ENCODE assay signal across 9 cellular contexts in the genomic region with DNA sequence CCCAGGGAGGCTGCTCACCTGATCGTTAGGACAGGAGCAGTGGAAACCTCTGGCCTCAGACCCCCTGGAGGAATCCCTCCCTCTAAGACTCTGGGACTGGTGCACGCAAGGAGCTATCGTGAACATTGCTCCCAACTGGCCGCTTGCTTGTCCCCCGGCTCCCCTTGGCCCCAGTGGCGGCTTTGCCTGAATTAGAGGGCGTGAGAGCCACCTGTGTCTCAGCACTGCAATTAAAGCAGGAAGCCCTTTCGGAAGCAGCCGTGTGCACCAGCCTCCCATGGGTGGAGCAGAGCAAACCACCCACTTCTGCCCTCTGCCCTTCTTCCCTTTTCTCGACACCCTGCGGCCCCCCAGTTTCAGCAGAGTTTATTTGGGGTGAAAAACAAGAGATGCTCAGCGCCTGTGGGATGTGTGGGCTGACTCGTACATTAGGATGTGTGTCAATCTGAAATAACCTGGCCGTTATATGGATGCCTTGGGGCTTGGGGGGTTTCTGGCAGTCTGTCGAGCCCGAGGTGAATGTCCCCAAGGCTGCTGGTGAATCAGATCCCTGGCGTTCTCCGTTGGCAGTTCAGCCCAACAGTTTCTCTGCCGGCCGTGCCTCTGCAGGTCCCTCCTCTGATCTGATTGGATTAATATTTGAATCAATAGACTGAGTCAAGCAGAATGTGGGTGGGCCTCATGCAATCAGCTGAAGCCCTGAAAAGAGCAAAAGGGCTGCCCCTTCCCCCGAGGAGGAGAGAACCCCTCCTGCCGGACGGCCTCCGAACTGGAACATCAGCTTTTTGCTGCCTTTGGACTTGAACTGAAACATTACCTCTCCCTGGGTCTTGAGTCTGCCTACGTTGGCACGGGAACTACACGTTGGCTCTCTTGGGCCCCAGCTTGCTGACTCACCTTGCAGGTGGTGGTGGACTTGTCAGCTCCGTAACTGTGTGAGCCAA. TPM values are rescaled to one million over a fixed set of nuclear protein-coding genes. Genes with fewer than 3 reads are reported as not detected.
DNase-seq lines count a peak whose midpoint lies in the region; ATAC-seq and TF ChIP-seq lines count a peak whose summit lies in the region.
"Had no signal": no experiment of that assay in that cellular context is flagged by ENCODE, and none has a peak within 500 bp of the region (broad histone marks: within the 10 kb centered on the region; RNA-seq: fewer than 3 reads in every experiment).

No MANE protein-coding gene starts in this region.

- ATAC-seq in Right ventricle myocardium inferior (no peak), upper lobe of right lung (peak; percentile 65)

- no peak for TF ChIP-seq POLR2A in uterus (IDR thresholded peaks at IDR 0.05)

- H3K36me3 ChIP-seq in upper lobe of right lung (no peaks in the 10 kb centered on the region), uterus (no peaks in the 10 kb centered on the region)

- H3K9me3 ChIP-seq in upper lobe of right lung (no peaks in the 10 kb centered on the region), uterus (no peaks in the 10 kb centered on the region)

- peak overlapping the region; percentile 2 for H3K4me3 ChIP-seq in upper lobe of right lung
- no peak overlapping the region for H3K4me3 ChIP-seq in uterus

- DNase-seq in Right ventricle myocardium inferior (ENCODE audit: missing footprints), result peak; percentile 57
- no peak for DNase-seq in cardiac septum (ENCODE audit: low spot score)
- DNase-seq in NCI-H526 (lab: John Stamatoyannopoulos, UW), result peak; percentile 18 to 57
- peak; percentile 45 for DNase-seq in activated T-cell treated with anti-CD3 and anti-CD28 coated beads for 48 hours (ENCODE audit: low read depth)
- peak; percentile 47 for DNase-seq in medulla oblongata (ENCODE audit: extremely low spot score)
- no peak for DNase-seq in upper lobe of right lung
- DNase-seq in Ammon's horn (ENCODE audit: low spot score), result no peak
- no peak for DNase-seq in uterus

- peaks cover 32% of the 10 kb centered on the region for H3K4me1 ChIP-seq in upper lobe of right lung
- H3K4me1 ChIP-seq in uterus, result no peaks in the 10 kb centered on the region

- H3K27me3 ChIP-seq in upper lobe of right lung (no peaks in the 10 kb centered on the region), uterus (no peaks in the 10 kb centered on the region)

- intact Hi-C loops in Right ventricle myocardium inferior (cut with DNase I) (no loop called here), cardiac septum (cut with DNase I) (no loop called here), upper lobe of right lung (cut with DNase I) (no loop called here), uterus (cut with DNase I; ENCODE audit: low total_unique reads) (no loop called here)

- H3K27ac ChIP-seq in upper lobe of right lung (peak overlapping the region; percentile 70), uterus (no peak overlapping the region)

- TF ChIP-seq CTCF in upper lobe of right lung (IDR thresholded peaks at IDR 0.05) (no peak), uterus (IDR thresholded peaks at IDR 0.05) (no peak)

RNA-seq across cellular contexts. Expression of gene UMODL1, which starts 7.3 kb away (rescaled TPM):
- not detected for total RNA-seq in Right ventricle myocardium inferior
- total RNA-seq in cardiac septum, result not detected
- total RNA-seq in upper lobe of right lung, result 0.49 TPM
- total RNA-seq in uterus, result not detected
- total RNA-seq: skeletal muscle tissue had no signal

RNA-seq across cellular contexts. Expression of gene ZBTB21, which starts 53.7 kb away (rescaled TPM):
- 6.1 TPM for total RNA-seq in Right ventricle myocardium inferior
- 7.8 TPM for total RNA-seq in cardiac septum
- 17.8 TPM for total RNA-seq in upper lobe of right lung
- total RNA-seq in uterus, result 10 to 100 TPM in 3 of 4 donors, 1 to 10 TPM in 1; 2.8 to 29.9 (median 14.4) TPM

Comparison
In these comparisons a context has a peak if more than half of its experiments do, and no peak if none do; other contexts are left out.
1. DNase-seq: peak in Right ventricle myocardium inferior (single experiment), NCI-H526 (2 of 2), activated T-cell treated with anti-CD3 and anti-CD28 coated beads for 48 hours (single experiment) and medulla oblongata (single experiment); none in cardiac septum (single experiment), upper lobe of right lung (single experiment), Ammon's horn (single experiment) and uterus (0 of 2).